1 cellular context compared by ENCODE assay signal in genomic region chr6:5205877-5206840, GRCh38.
TF ChIP-seq lines count a peak whose summit lies in the region.

No MANE protein-coding gene starts in this region.

TF ChIP-seq in HepG2, 621 proteins besides CTCF, POLR2A, EP300 and RAD21 (continued from another document and continues in another):
- TF ChIP-seq PBX2 (CRISPR knock-in tag; IDR thresholded peaks at IDR 0.05) (0 out of 2 replicates have a peak, but pooled peaks have one; percentile 9), ZNF282 (IDR thresholded peaks at IDR 0.05; ENCODE audit: partially characterized antibody) (no peak), TOE1 (CRISPR knock-in tag; IDR thresholded peaks at IDR 0.05) (no peak), FOXO4 (CRISPR knock-in tag; conservative IDR thresholded peaks at IDR 0.05) (no peak), SNAI1 (CRISPR knock-in tag; IDR thresholded peaks at IDR 0.05; ENCODE audit: borderline replicate concordance) (no peak), ZBTB26 (CRISPR knock-in tag; IDR thresholded peaks at IDR 0.05; ENCODE audit: borderline replicate concordance) (peak; percentile 87), SOX5 (CRISPR knock-in tag; IDR thresholded peaks at IDR 0.05; ENCODE audit: borderline replicate concordance) (peak; percentile 91), ZNF558 (CRISPR knock-in tag; IDR thresholded peaks at IDR 0.05; ENCODE audit: borderline replicate concordance) (peak; percentile 77; the same call in 1 of the 2 replicates), SP140L (CRISPR knock-in tag; IDR thresholded peaks at IDR 0.05; ENCODE audit: borderline replicate concordance) (no peak), ZNF720 (CRISPR knock-in tag; IDR thresholded peaks at IDR 0.05) (no peak), MYC (CRISPR knock-in tag; IDR thresholded peaks at IDR 0.05; ENCODE audit: borderline replicate concordance) (peak; percentile 81), SMAD3 (CRISPR knock-in tag; IDR thresholded peaks at IDR 0.05) (0 out of 2 replicates have a peak, but pooled peaks have one; percentile 83), KDM3A (CRISPR knock-in tag; IDR thresholded peaks at IDR 0.05; ENCODE audit: low read depth) (peak; percentile 38; the same call in 1 of the 2 replicates), SCMH1 (CRISPR knock-in tag; IDR thresholded peaks at IDR 0.05; ENCODE audit: borderline replicate concordance) (no peak), SOX13 (IDR thresholded peaks at IDR 0.05) (no peak), SOX13 (CRISPR knock-in tag; conservative IDR thresholded peaks at IDR 0.05 in 1 of 2, IDR thresholded peaks at IDR 0.05 in 1 of 2) (peak in 1 of 2 experiments; percentile 89; a peak in 2 of 4 replicates), ARNTL (CRISPR knock-in tag; IDR thresholded peaks at IDR 0.05) (peak; percentile 89), HMG20B (CRISPR knock-in tag; conservative IDR thresholded peaks at IDR 0.05) (0 out of 2 replicates have a peak, but pooled peaks have one; percentile 44), TP53 (CRISPR knock-in tag; conservative IDR thresholded peaks at IDR 0.05) (no peak; the same call in 1 of the 2 replicates), KDM2A (CRISPR knock-in tag; IDR thresholded peaks at IDR 0.05; ENCODE audit: borderline replicate concordance, low read depth) (peak; percentile 56; the same call in 1 of the 2 replicates), ZNF230 (CRISPR knock-in tag; IDR thresholded peaks at IDR 0.05) (no peak), ZNF383 (CRISPR knock-in tag; IDR thresholded peaks at IDR 0.05; ENCODE audit: borderline replicate concordance) (no peak), HIC2 (CRISPR knock-in tag; IDR thresholded peaks at IDR 0.05; ENCODE audit: low read depth) (no peak), ZNF543 (CRISPR knock-in tag; IDR thresholded peaks at IDR 0.05) (0 out of 2 replicates have a peak, but pooled peaks have one; percentile 9), TBP (CRISPR knock-in tag; IDR thresholded peaks at IDR 0.05) (no peak), ZNF782 (CRISPR knock-in tag; IDR thresholded peaks at IDR 0.05; ENCODE audit: borderline replicate concordance) (peak; percentile 90; the same call in 1 of the 2 replicates), ZNF343 (CRISPR knock-in tag; IDR thresholded peaks at IDR 0.05) (no peak; the same call in 1 of the 2 replicates), NCOA1 (CRISPR knock-in tag; IDR thresholded peaks at IDR 0.05) (no peak), KAT7 (CRISPR knock-in tag; IDR thresholded peaks at IDR 0.05; ENCODE audit: borderline replicate concordance) (peak; percentile 25; the same call in 1 of the 2 replicates), CCDC6 (CRISPR knock-in tag; IDR thresholded peaks at IDR 0.05) (peak; percentile 73; the same call in 1 of the 2 replicates), SALL2 (CRISPR knock-in tag; IDR thresholded peaks at IDR 0.05) (peak; percentile 81), YEATS2 (CRISPR knock-in tag; IDR thresholded peaks at IDR 0.05; ENCODE audit: borderline replicate concordance) (peak; percentile 75; the same call in 1 of the 2 replicates), ZSCAN20 (CRISPR knock-in tag; IDR thresholded peaks at IDR 0.05; ENCODE audit: borderline replicate concordance) (no peak), AGO1 (IDR thresholded peaks at IDR 0.05; ENCODE audit: low read depth, low read length, poor library complexity, severe bottlenecking) (no peak), ZNF180 (CRISPR knock-in tag; IDR thresholded peaks at IDR 0.05; ENCODE audit: borderline replicate concordance, low read depth) (no peak), CCAR2 (optimal IDR thresholded peaks at IDR 0.05; ENCODE audit: low read depth, low read length) (no peak), GPN1 (CRISPR knock-in tag; IDR thresholded peaks at IDR 0.05; ENCODE audit: borderline replicate concordance) (no peak), ZBTB42 (CRISPR knock-in tag; IDR thresholded peaks at IDR 0.05) (no peak)
- TF ChIP-seq, protein P1, sequence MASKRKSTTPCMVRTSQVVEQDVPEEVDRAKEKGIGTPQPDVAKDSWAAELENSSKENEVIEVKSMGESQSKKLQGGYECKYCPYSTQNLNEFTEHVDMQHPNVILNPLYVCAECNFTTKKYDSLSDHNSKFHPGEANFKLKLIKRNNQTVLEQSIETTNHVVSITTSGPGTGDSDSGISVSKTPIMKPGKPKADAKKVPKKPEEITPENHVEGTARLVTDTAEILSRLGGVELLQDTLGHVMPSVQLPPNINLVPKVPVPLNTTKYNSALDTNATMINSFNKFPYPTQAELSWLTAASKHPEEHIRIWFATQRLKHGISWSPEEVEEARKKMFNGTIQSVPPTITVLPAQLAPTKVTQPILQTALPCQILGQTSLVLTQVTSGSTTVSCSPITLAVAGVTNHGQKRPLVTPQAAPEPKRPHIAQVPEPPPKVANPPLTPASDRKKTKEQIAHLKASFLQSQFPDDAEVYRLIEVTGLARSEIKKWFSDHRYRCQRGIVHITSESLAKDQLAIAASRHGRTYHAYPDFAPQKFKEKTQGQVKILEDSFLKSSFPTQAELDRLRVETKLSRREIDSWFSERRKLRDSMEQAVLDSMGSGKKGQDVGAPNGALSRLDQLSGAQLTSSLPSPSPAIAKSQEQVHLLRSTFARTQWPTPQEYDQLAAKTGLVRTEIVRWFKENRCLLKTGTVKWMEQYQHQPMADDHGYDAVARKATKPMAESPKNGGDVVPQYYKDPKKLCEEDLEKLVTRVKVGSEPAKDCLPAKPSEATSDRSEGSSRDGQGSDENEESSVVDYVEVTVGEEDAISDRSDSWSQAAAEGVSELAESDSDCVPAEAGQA (IDR thresholded peaks at IDR 0.05; ENCODE audit: low read depth) = peak; percentile 74; the same call in 1 of the 2 replicates
- TF ChIP-seq, protein P1 (CRISPR knock-in tag; IDR thresholded peaks at IDR 0.05; ENCODE audit: borderline replicate concordance) = no peak
- TF ChIP-seq, protein P2, sequence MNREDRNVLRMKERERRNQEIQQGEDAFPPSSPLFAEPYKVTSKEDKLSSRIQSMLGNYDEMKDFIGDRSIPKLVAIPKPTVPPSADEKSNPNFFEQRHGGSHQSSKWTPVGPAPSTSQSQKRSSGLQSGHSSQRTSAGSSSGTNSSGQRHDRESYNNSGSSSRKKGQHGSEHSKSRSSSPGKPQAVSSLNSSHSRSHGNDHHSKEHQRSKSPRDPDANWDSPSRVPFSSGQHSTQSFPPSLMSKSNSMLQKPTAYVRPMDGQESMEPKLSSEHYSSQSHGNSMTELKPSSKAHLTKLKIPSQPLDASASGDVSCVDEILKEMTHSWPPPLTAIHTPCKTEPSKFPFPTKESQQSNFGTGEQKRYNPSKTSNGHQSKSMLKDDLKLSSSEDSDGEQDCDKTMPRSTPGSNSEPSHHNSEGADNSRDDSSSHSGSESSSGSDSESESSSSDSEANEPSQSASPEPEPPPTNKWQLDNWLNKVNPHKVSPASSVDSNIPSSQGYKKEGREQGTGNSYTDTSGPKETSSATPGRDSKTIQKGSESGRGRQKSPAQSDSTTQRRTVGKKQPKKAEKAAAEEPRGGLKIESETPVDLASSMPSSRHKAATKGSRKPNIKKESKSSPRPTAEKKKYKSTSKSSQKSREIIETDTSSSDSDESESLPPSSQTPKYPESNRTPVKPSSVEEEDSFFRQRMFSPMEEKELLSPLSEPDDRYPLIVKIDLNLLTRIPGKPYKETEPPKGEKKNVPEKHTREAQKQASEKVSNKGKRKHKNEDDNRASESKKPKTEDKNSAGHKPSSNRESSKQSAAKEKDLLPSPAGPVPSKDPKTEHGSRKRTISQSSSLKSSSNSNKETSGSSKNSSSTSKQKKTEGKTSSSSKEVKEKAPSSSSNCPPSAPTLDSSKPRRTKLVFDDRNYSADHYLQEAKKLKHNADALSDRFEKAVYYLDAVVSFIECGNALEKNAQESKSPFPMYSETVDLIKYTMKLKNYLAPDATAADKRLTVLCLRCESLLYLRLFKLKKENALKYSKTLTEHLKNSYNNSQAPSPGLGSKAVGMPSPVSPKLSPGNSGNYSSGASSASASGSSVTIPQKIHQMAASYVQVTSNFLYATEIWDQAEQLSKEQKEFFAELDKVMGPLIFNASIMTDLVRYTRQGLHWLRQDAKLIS (CRISPR knock-in tag; IDR thresholded peaks at IDR 0.05) = no peak
- TF ChIP-seq, protein P3, sequence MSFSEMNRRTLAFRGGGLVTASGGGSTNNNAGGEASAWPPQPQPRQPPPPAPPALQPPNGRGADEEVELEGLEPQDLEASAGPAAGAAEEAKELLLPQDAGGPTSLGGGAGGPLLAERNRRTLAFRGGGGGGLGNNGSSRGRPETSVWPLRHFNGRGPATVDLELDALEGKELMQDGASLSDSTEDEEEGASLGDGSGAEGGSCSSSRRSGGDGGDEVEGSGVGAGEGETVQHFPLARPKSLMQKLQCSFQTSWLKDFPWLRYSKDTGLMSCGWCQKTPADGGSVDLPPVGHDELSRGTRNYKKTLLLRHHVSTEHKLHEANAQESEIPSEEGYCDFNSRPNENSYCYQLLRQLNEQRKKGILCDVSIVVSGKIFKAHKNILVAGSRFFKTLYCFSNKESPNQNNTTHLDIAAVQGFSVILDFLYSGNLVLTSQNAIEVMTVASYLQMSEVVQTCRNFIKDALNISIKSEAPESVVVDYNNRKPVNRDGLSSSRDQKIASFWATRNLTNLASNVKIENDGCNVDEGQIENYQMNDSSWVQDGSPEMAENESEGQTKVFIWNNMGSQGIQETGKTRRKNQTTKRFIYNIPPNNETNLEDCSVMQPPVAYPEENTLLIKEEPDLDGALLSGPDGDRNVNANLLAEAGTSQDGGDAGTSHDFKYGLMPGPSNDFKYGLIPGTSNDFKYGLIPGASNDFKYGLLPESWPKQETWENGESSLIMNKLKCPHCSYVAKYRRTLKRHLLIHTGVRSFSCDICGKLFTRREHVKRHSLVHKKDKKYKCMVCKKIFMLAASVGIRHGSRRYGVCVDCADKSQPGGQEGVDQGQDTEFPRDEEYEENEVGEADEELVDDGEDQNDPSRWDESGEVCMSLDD (CRISPR knock-in tag; IDR thresholded peaks at IDR 0.05; ENCODE audit: borderline replicate concordance) = peak; percentile 47; the same call in 1 of the 2 replicates
- TF ChIP-seq, protein P4, sequence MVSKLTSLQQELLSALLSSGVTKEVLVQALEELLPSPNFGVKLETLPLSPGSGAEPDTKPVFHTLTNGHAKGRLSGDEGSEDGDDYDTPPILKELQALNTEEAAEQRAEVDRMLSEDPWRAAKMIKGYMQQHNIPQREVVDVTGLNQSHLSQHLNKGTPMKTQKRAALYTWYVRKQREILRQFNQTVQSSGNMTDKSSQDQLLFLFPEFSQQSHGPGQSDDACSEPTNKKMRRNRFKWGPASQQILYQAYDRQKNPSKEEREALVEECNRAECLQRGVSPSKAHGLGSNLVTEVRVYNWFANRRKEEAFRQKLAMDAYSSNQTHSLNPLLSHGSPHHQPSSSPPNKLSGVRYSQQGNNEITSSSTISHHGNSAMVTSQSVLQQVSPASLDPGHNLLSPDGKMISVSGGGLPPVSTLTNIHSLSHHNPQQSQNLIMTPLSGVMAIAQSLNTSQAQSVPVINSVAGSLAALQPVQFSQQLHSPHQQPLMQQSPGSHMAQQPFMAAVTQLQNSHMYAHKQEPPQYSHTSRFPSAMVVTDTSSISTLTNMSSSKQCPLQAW (CRISPR knock-in tag; IDR thresholded peaks at IDR 0.05) = peak; percentile 87
